ENCODE assay signal across 26 cellular contexts in the genomic region with DNA sequence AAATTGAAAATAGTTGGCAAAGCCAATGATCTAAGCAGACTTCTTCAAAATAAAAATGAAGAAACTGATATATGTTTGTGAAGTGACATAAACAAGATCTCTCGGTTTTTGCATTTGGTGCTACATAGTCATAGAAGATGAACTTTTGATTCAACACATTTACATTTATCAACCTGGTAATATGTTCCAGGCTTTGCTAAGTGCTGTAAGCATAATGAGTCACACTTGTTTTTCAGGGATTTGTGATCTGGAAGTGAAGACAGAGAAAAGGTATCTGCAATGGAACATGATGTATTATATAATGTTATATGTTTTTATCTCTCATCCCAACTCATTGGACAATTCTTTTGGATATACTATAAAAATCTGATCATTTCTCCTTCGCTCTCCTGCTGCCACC.
"Had no signal": no experiment of that assay in that cellular context is flagged by ENCODE, and none has a peak within 500 bp of the region (broad histone marks: within the 10 kb centered on the region; RNA-seq: fewer than 3 reads in every experiment).

No MANE protein-coding gene starts in this region.

- H3K27ac ChIP-seq: breast epithelium, esophagus squamous epithelium, parathyroid adenoma, psoas muscle, right atrium auricular region, thyroid gland, upper lobe of right lung had no signal

- H3K79me2 ChIP-seq: parathyroid adenoma had no signal

- H3K4me2 ChIP-seq: smooth muscle cell had no signal

- ATAC-seq: activated CD4-positive, alpha-beta T cell treated with anti-CD3 and anti-CD28 coated beads for 36 hours; activated CD8-positive, alpha-beta memory T cell treated with anti-CD3 and anti-CD28 coated beads, Interleukin-2, amount 10 ng/mL, durations not matched to agents 7 days and 5 days; activated CD8-positive, alpha-beta T cell treated with anti-CD3 and anti-CD28 coated beads, Interleukin-2, amount 10 ng/mL, durations not matched to agents 7 days and 5 days; activated naive CD8-positive, alpha-beta T cell treated with anti-CD3 and anti-CD28 coated beads, Interleukin-2, amount 50 U/mL, for 24 hours; naive thymus-derived CD4-positive, alpha-beta T cell; psoas muscle; stimulated activated memory B cell treated with anti-CD40 and anti-IgM and Interleukin-4, amounts not matched to agents 10 μg/mL and 1 μg/mL and 100 μg/mL, for 72 hours; stimulated activated naive CD8-positive, alpha-beta T cell treated with anti-CD3 and anti-CD28 coated beads, Interleukin-15, amount 100 ng/mL, for 72 hours; upper lobe of right lung had no signal

- H3K9me3 ChIP-seq: breast epithelium, esophagus squamous epithelium, psoas muscle, right atrium auricular region, thyroid gland, upper lobe of right lung had no signal

- H3K9ac ChIP-seq: parathyroid adenoma had no signal

- H3K27me3 ChIP-seq: breast epithelium, esophagus squamous epithelium, right atrium auricular region, thyroid gland, upper lobe of right lung had no signal

- H3K36me3 ChIP-seq: breast epithelium, esophagus squamous epithelium, right atrium auricular region, thyroid gland, upper lobe of right lung had no signal

- H2AFZ ChIP-seq: parathyroid adenoma had no signal

- H3K4me3 ChIP-seq: breast epithelium, esophagus squamous epithelium, psoas muscle, right atrium auricular region, smooth muscle cell, thyroid gland, upper lobe of right lung had no signal

- H3K4me1 ChIP-seq: breast epithelium, esophagus squamous epithelium, parathyroid adenoma, psoas muscle, right atrium auricular region, thyroid gland, upper lobe of right lung had no signal

- DNase-seq: activated CD4-positive, alpha-beta T cell treated with anti-CD3 and anti-CD28 coated beads for 36 hours; activated CD4-positive, CD25-positive, alpha-beta regulatory T cell; activated CD8-positive, alpha-beta memory T cell treated with anti-CD3 and anti-CD28 coated beads, Interleukin-2, amount 10 ng/mL, durations not matched to agents 7 days and 5 days; activated CD8-positive, alpha-beta T cell treated with anti-CD3 and anti-CD28 coated beads, Interleukin-2, amount 10 ng/mL, durations not matched to agents 7 days and 5 days; activated naive CD8-positive, alpha-beta T cell treated with anti-CD3 and anti-CD28 coated beads, Interleukin-2, amount 50 U/mL, for 24 hours; activated T-cell treated with anti-CD3 and anti-CD28 coated beads, Interleukin-2, amount 50 U/mL, for 48 hours; endodermal cell; esophagus squamous epithelium; head of caudate nucleus; hippocampal formation; immature natural killer cell; midbrain; naive thymus-derived CD4-positive, alpha-beta T cell; psoas muscle; stimulated activated CD4-positive, alpha-beta T cell treated with anti-CD3 and anti-CD28 coated beads, Interleukin-1b, Interleukin-23, amount 100 ng/mL, for 48 hours; stimulated activated CD4-positive, alpha-beta T cell treated with anti-CD3 and anti-CD28 coated beads, Interleukin-4, amount 100 ng/mL, for 4 hours; stimulated activated CD8-positive, alpha-beta memory T cell treated with anti-CD3 and anti-CD28 coated beads, Interleukin-4, amount 100 ng/mL, for 48 hours; stimulated activated naive CD8-positive, alpha-beta T cell treated with anti-CD3 and anti-CD28 coated beads, Interleukin-15, amount 100 ng/mL, for 72 hours; substantia nigra; thyroid gland; upper lobe of right lung had no signal
